16 cellular contexts compared by ENCODE assay signal in the genomic region with DNA sequence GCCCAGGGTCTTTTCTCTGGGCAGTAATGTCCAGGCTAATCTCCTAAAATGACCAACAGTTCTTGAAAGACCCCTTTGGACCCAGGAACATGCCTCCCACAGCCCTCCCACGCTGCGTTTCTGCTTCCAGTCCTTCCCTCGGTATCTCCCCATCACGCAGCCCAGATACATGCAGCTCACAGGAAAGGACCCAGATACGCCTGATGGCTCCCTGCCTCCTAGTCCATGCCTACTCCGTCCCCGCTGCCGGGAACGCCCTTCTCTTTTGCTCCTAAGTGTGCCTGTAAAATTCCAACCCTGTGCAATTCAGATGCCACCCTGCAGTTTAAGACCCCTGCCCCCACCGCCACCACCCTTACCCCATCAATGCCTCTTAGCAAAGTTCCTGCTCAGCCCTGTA. TPM values are rescaled to one million over a fixed set of nuclear protein-coding genes. Genes with fewer than 3 reads are reported as not detected.
"Had no signal": no experiment of that assay in that cellular context is flagged by ENCODE, and none has a peak within 500 bp of the region (broad histone marks: within the 10 kb centered on the region; RNA-seq: fewer than 3 reads in every experiment).

No MANE protein-coding gene starts in this region.

- H3K4me1 Mint-ChIP-seq: activated naive CD8-positive, alpha-beta T cell treated with anti-CD3 and anti-CD28 coated beads for 36 hours; stimulated activated naive B cell treated with anti-CD40 and anti-IgM and Interleukin-4, amounts not matched to agents 10 μg/mL and 1 μg/mL and 100 μg/mL, for 72 hours had no signal

- H3K27me3 ChIP-seq: brain microvascular endothelial cell, right atrium auricular region, upper lobe of left lung had no signal

- H3K4me1 ChIP-seq: right atrium auricular region, upper lobe of left lung had no signal

- H3K9me3 ChIP-seq: upper lobe of left lung had no signal

- DNase-seq: activated CD4-positive, alpha-beta T cell treated with anti-CD3 and anti-CD28 coated beads, Interleukin-2, amount 50 U/mL, for 1 hour; activated CD4-positive, CD25-positive, alpha-beta regulatory T cell; activated naive CD8-positive, alpha-beta T cell treated with anti-CD3 and anti-CD28 coated beads for 36 hours; activated T-cell treated with anti-CD3 and anti-CD28 coated beads, Interleukin-2, amount 50 U/mL, for 1 hour; brain microvascular endothelial cell; dermis blood vessel endothelial cell; small intestine; stimulated activated naive B cell treated with anti-CD40 and anti-IgM and Interleukin-4, amounts not matched to agents 10 μg/mL and 1 μg/mL and 100 μg/mL, for 72 hours; substantia nigra; upper lobe of left lung had no signal

- H3K4me3 ChIP-seq: right atrium auricular region had no signal

- H3K9me3 Mint-ChIP-seq: activated naive CD8-positive, alpha-beta T cell treated with anti-CD3 and anti-CD28 coated beads for 36 hours had no signal

- H3K27ac Mint-ChIP-seq: activated naive CD8-positive, alpha-beta T cell treated with anti-CD3 and anti-CD28 coated beads for 36 hours; mesothelial cell of epicardium; stimulated activated naive B cell treated with anti-CD40 and anti-IgM and Interleukin-4, amounts not matched to agents 10 μg/mL and 1 μg/mL and 100 μg/mL, for 72 hours; T-helper 1 cell treated with Interleukin-12 subunit alpha and Interleukin-12 subunit beta and Interleukin-4 antibody, amounts not matched to agents 30 μg/mL and 1 μg/mL, for 36 hours had no signal

- H3K4me3 Mint-ChIP-seq: activated naive CD8-positive, alpha-beta T cell treated with anti-CD3 and anti-CD28 coated beads for 36 hours; mesothelial cell of epicardium; stimulated activated naive B cell treated with anti-CD40 and anti-IgM and Interleukin-4, amounts not matched to agents 10 μg/mL and 1 μg/mL and 100 μg/mL, for 72 hours; T-helper 1 cell treated with Interleukin-12 subunit alpha and Interleukin-12 subunit beta and Interleukin-4 antibody, amounts not matched to agents 30 μg/mL and 1 μg/mL, for 36 hours had no signal

- H3K36me3 ChIP-seq: brain microvascular endothelial cell, right atrium auricular region, upper lobe of left lung had no signal

- H3K27ac ChIP-seq: brain microvascular endothelial cell, right atrium auricular region, upper lobe of left lung had no signal

- H3K36me3 Mint-ChIP-seq: activated naive CD8-positive, alpha-beta T cell treated with anti-CD3 and anti-CD28 coated beads for 36 hours; mesothelial cell of epicardium; stimulated activated naive B cell treated with anti-CD40 and anti-IgM and Interleukin-4, amounts not matched to agents 10 μg/mL and 1 μg/mL and 100 μg/mL, for 72 hours had no signal

RNA-seq across cellular contexts. Expression of a gene that starts 0.8 kb away (rescaled TPM):
- total RNA-seq: activated CD8-positive, alpha-beta memory T cell treated with anti-CD3 and anti-CD28 coated beads for 36 hours; activated naive CD8-positive, alpha-beta T cell treated with anti-CD3 and anti-CD28 coated beads for 36 hours; cerebellum; dermis blood vessel endothelial cell; myocyte had no signal
- polyA plus RNA-seq: small intestine had no signal
